Comparison of ENCODE assay signal across 21 cellular contexts in genomic region chr1:92854386-92854785, GRCh38. TPM values are rescaled to one million over a fixed set of nuclear protein-coding genes. Genes with fewer than 3 reads are reported as not detected.
DNase-seq lines count a peak whose midpoint lies in the region; ATAC-seq and TF ChIP-seq lines count a peak whose summit lies in the region.
"Had no signal": no experiment of that assay in that cellular context is flagged by ENCODE, and none has a peak within 500 bp of the region (broad histone marks: within the 10 kb centered on the region; RNA-seq: fewer than 3 reads in every experiment).

No MANE protein-coding gene starts in this region.

- H3K27me3 ChIP-seq in psoas muscle (ENCODE audit: insufficient read depth in 3 of 3, low read length in 2 of 3) = no peaks in the 10 kb centered on the region
- H3K27me3 ChIP-seq: body of pancreas had no signal

- intact Hi-C loops in Right ventricle myocardium inferior (cut with DNase I) = loop anchor here (10.0 kb wide), 2 partner anchors 110 to 210 kb away; partner anchors contain the start of gene DIPK1A
- intact Hi-C loops in psoas muscle (cut with DNase I) = loop anchor here in 1 of 2 donors (10.0 kb wide), 1 partner anchor 210 kb away; no protein-coding TSS in a partner anchor

- no peak for TF ChIP-seq CTCF in psoas muscle (IDR thresholded peaks at IDR 0.05)

- no peaks in the 10 kb centered on the region for H3K9me3 Mint-ChIP-seq in natural killer cell treated with Interleukin-12 subunit alpha and Interleukin-12 subunit beta and Interleukin-15 and Interleukin-18, amount 100 ng/mL, for 72 hours
- H3K9me3 Mint-ChIP-seq: stimulated activated naive CD8-positive, alpha-beta T cell treated with anti-CD3 and anti-CD28 coated beads, Interleukin-15, Interleukin-2, amounts not matched to agents 100 ng/mL and 50 ng/mL, for 24 hours had no signal

- H3K9me3 ChIP-seq in psoas muscle = no peaks in the 10 kb centered on the region
- H3K9me3 ChIP-seq: body of pancreas, SK-N-SH had no signal

- H3K27me3 Mint-ChIP-seq in natural killer cell treated with Interleukin-12 subunit alpha and Interleukin-12 subunit beta and Interleukin-15 and Interleukin-18, amount 100 ng/mL, for 72 hours = no peaks in the 10 kb centered on the region
- H3K27me3 Mint-ChIP-seq: progenitor cell of endocrine pancreas; stimulated activated naive CD8-positive, alpha-beta T cell treated with anti-CD3 and anti-CD28 coated beads, Interleukin-15, Interleukin-2, amounts not matched to agents 100 ng/mL and 50 ng/mL, for 24 hours had no signal

- H3K27ac Mint-ChIP-seq in natural killer cell treated with Interleukin-12 subunit alpha and Interleukin-12 subunit beta and Interleukin-15 and Interleukin-18, amount 100 ng/mL, for 72 hours = peak overlapping the region; percentile 21 to 64
- H3K27ac Mint-ChIP-seq: progenitor cell of endocrine pancreas; stimulated activated naive CD8-positive, alpha-beta T cell treated with anti-CD3 and anti-CD28 coated beads, Interleukin-15, Interleukin-2, amounts not matched to agents 100 ng/mL and 50 ng/mL, for 24 hours; T-helper 2 cell treated with Interferon-gamma antibody and Interleukin-4, amounts not matched to agents 5 μg/mL and 100 μg/mL, for 36 hours had no signal

- H3K4me1 Mint-ChIP-seq in natural killer cell treated with Interleukin-12 subunit alpha and Interleukin-12 subunit beta and Interleukin-15 and Interleukin-18, amount 100 ng/mL, for 72 hours (ENCODE audit: low read depth in 2 of 2) = peaks cover 19% of the 10 kb centered on the region in 2 donors

- ATAC-seq in GM19324 (IDR thresholded peaks at IDR 0.05; ENCODE audit: low FRiP score, unreplicated experiment) (peak; percentile 61), Right ventricle myocardium inferior (no peak), psoas muscle (no peak), HG02571 (IDR thresholded peaks at IDR 0.05; ENCODE audit: unreplicated experiment) (no peak)
- peak in 1 of 2 donors; percentile 56 for ATAC-seq in natural killer cell treated with Interleukin-12 subunit alpha and Interleukin-12 subunit beta and Interleukin-15 and Interleukin-18, amount 100 ng/mL, for 72 hours
- ATAC-seq: body of pancreas, HCT116, Panc1 had no signal

- peak overlapping the region; percentile 40 for H3K27ac ChIP-seq in caudate nucleus (ENCODE audit: low read depth, low read length)
- H3K27ac ChIP-seq in psoas muscle = no peak overlapping the region
- H3K27ac ChIP-seq: body of pancreas had no signal

- no peak overlapping the region for H3K4me3 ChIP-seq in psoas muscle
- H3K4me3 ChIP-seq: body of pancreas had no signal

- H3K4me3 Mint-ChIP-seq in natural killer cell treated with Interleukin-12 subunit alpha and Interleukin-12 subunit beta and Interleukin-15 and Interleukin-18, amount 100 ng/mL, for 72 hours = no peak overlapping the region
- H3K4me3 Mint-ChIP-seq: stimulated activated naive CD8-positive, alpha-beta T cell treated with anti-CD3 and anti-CD28 coated beads, Interleukin-15, Interleukin-2, amounts not matched to agents 100 ng/mL and 50 ng/mL, for 24 hours; T-helper 2 cell treated with Interferon-gamma antibody and Interleukin-4, amounts not matched to agents 5 μg/mL and 100 μg/mL, for 36 hours had no signal

- H3K36me3 Mint-ChIP-seq in natural killer cell treated with Interleukin-12 subunit alpha and Interleukin-12 subunit beta and Interleukin-15 and Interleukin-18, amount 100 ng/mL, for 72 hours = peaks cover 6% of the 10 kb centered on the region

- H3K36me3 ChIP-seq in psoas muscle (ENCODE audit: insufficient read depth in 1 of 2, low read depth in 1 of 2) = peaks cover 0 to 12% of the 10 kb centered on the region in 2 donors

- peaks cover 3% of the 10 kb centered on the region for H3K4me1 ChIP-seq in psoas muscle

- DNase-seq in NCI-H524 treated with DMSO at 0.1 percent for 48 hours (lab: John Stamatoyannopoulos, UW) (peak; percentile 96), caudate nucleus (lab: John Stamatoyannopoulos, UW) (no peak), Right ventricle myocardium inferior (ENCODE audit: missing footprints) (no peak), psoas muscle (no peak)
- no peak for DNase-seq in natural killer cell treated with Interleukin-12 subunit alpha and Interleukin-12 subunit beta and Interleukin-15 and Interleukin-18, amount 100 ng/mL, for 72 hours (ENCODE audit: low spot score)
- DNase-seq in activated CD4-positive, alpha-beta T cell treated with anti-CD3 and anti-CD28 coated beads, Interleukin-2, amount 50 U/mL, for 48 hours = no peak
- DNase-seq: activated CD4-positive, alpha-beta T cell treated with anti-CD3 and anti-CD28 coated beads for 1 hour; body of pancreas; DMS79; effector memory CD4-positive, alpha-beta T cell; NCI-H1436; NCI-H774; SK-N-SH; stimulated activated CD4-positive, alpha-beta T cell treated with anti-CD3 and anti-CD28 coated beads, Interleukin-2, amount 100 ng/mL, for 24 hours had no signal

RNA-seq across cellular contexts. Expression of gene RPL5, which starts 22.5 kb away (rescaled TPM):
- total RNA-seq in natural killer cell treated with Interleukin-12 subunit alpha and Interleukin-12 subunit beta and Interleukin-15 and Interleukin-18, amount 100 ng/mL, for 72 hours = 100 to 1,000 TPM; 647 to 909 TPM
- total RNA-seq in Right ventricle myocardium inferior (601 TPM), psoas muscle (100 to 1,000 TPM; 353 to 601 (median 570) TPM)
- polyA plus RNA-seq in psoas muscle = 1,000 to 10,000 TPM in 2 of 3 donors, 100 to 1,000 TPM in 1; 885 to 1,760 (median 1,117) TPM
